20 cellular contexts compared by ENCODE assay signal in genomic region chr7:111820621-111821020, GRCh38.
DNase-seq lines count a peak whose midpoint lies in the region; ATAC-seq and TF ChIP-seq lines count a peak whose summit lies in the region.
"Had no signal": no experiment of that assay in that cellular context is flagged by ENCODE, and none has a peak within 500 bp of the region (broad histone marks: within the 10 kb centered on the region; RNA-seq: fewer than 3 reads in every experiment).

No MANE protein-coding gene starts in this region.

- no peaks in the 10 kb centered on the region for H3K79me1 ChIP-seq in IMR-90 (ENCODE audit: low read depth in 1 of 2, low read length in 2 of 2)

- H3K9me3 ChIP-seq in IMR-90 (ENCODE audit: control insufficient read depth, insufficient read depth, low read length) (no peaks in the 10 kb centered on the region), body of pancreas (no peaks in the 10 kb centered on the region)
- H3K9me3 ChIP-seq: BE2C; BLaER1 treated with 17β-estradiol and CSF1 and Interleukin-3, amounts not matched to agents 10 nM and 100 nM had no signal

- no peak overlapping the region for H3K9ac ChIP-seq in IMR-90 (ENCODE audit: low read depth, low read length)
- H3K9ac ChIP-seq: BLaER1 treated with 17β-estradiol and CSF1 and Interleukin-3, amounts not matched to agents 10 nM and 100 nM had no signal

- H3K4me1 ChIP-seq in IMR-90 (ENCODE audit: control insufficient read depth, insufficient read depth, low read length) (no peaks in the 10 kb centered on the region), body of pancreas (no peaks in the 10 kb centered on the region)
- H3K4me1 ChIP-seq: BE2C; BLaER1 treated with 17β-estradiol and CSF1 and Interleukin-3, amounts not matched to agents 10 nM and 100 nM had no signal

- H3K27ac ChIP-seq in IMR-90 (ENCODE audit: insufficient read depth, low read length) = no peak overlapping the region
- no peak overlapping the region for H3K27ac ChIP-seq in body of pancreas
- H3K27ac ChIP-seq: 22Rv1; BLaER1 treated with 17β-estradiol and CSF1 and Interleukin-3, amounts not matched to agents 10 nM and 100 nM had no signal

- peaks cover 3% of the 10 kb centered on the region; the same call in 1 of the 2 replicates for H3K36me3 ChIP-seq in IMR-90 (ENCODE audit: control insufficient read depth, insufficient read depth, low read length)
- no peaks in the 10 kb centered on the region for H3K36me3 ChIP-seq in body of pancreas (replicated peaks in 1 of 2; ENCODE audit: insufficient read depth in 1 of 2, low read depth in 2 of 2)
- H3K36me3 ChIP-seq: BE2C had no signal

- no peak for TF ChIP-seq RAD21 in IMR-90 (IDR thresholded peaks at IDR 0.05; ENCODE audit: low read length)

- no peak overlapping the region for H3K14ac ChIP-seq in IMR-90 (replicated peaks; ENCODE audit: low read depth, low read length)

- no peak overlapping the region for H2BK120ac ChIP-seq in IMR-90 (ENCODE audit: low read depth, low read length)

- no peak overlapping the region for H3K56ac ChIP-seq in IMR-90 (ENCODE audit: extremely low read depth, insufficient read depth, low read length)

- H3K4ac ChIP-seq in IMR-90 (ENCODE audit: low read depth, low read length) = no peak overlapping the region

- no peak overlapping the region for H2BK20ac ChIP-seq in IMR-90 (ENCODE audit: low read depth, low read length)

- H2AK9ac ChIP-seq in IMR-90 (replicated peaks; ENCODE audit: low read depth, low read length, poor library complexity) = no peak overlapping the region

- H2BK5ac ChIP-seq in IMR-90 (ENCODE audit: low read depth, low read length, poor library complexity, severe bottlenecking) = no peak overlapping the region

- H2AFZ ChIP-seq in IMR-90 (replicated peaks; ENCODE audit: low read length, poor library complexity) = no peak overlapping the region

- H4K5ac ChIP-seq in IMR-90 (ENCODE audit: low read depth, low read length) = no peak overlapping the region

- dilution Hi-C loops in IMR-90 (cut with HindIII; ENCODE audit: low sequenced_read_pairs, unreplicated experiment) = no loop called here

- intact Hi-C loops in IMR-90 (cut with micrococcal nuclease) (no loop called here), body of pancreas (cut with DNase I) (no loop called here)

- POLR2A ChIA-PET in IMR-90 (lab: Charles Lee; ENCODE audit: unreplicated experiment) = no interaction called here

- H2BK15ac ChIP-seq in IMR-90 (ENCODE audit: low read depth, low read length) = no peak overlapping the region

- no peaks in the 10 kb centered on the region for H3K9me1 ChIP-seq in IMR-90 (ENCODE audit: insufficient read depth, low read length)

- H4K8ac ChIP-seq in IMR-90 (ENCODE audit: low read depth in 2 of 2, low read length in 2 of 2) = no peak overlapping the region

- TF ChIP-seq POLR2A in IMR-90 (IDR thresholded peaks at IDR 0.05; ENCODE audit: low read depth, low read length) (no peak), body of pancreas (IDR thresholded peaks at IDR 0.05) (no peak)

- H3K4me3 ChIP-seq in IMR-90 (ENCODE audit: insufficient read depth, low read depth, low read length) (no peak overlapping the region), fibroblast of mammary gland (ENCODE audit: control insufficient read depth, low read depth, low read length) (no peak overlapping the region), foreskin fibroblast (ENCODE audit: low read depth in 1 of 2, low read length in 2 of 2) (no peak overlapping the region), body of pancreas (no peak overlapping the region)
- H3K4me3 ChIP-seq: BLaER1 treated with 17β-estradiol and CSF1 and Interleukin-3, amounts not matched to agents 10 nM and 100 nM had no signal

- no peak overlapping the region for H3K18ac ChIP-seq in IMR-90 (ENCODE audit: low read depth, low read length)

- CTCF ChIA-PET in IMR-90 (lab: Yijun Ruan, JAX) = no interaction called here

- no CpG with 5 or more reads among the region's 2 CpGs for WGBS in IMR-90 (ENCODE audit: extremely low coverage in 2 of 2, insufficient read length in 1 of 2), 2 experiments
- 91 to 93% methylated on average over 2 of the region's 2 CpGs for WGBS in body of pancreas, 2 donors

- H4K20me1 ChIP-seq in IMR-90 (ENCODE audit: insufficient read depth, low read length) = no peaks in the 10 kb centered on the region

- no peaks in the 10 kb centered on the region for H3K27me3 ChIP-seq in IMR-90 (ENCODE audit: control insufficient read depth, insufficient read depth, low read length)
- H3K27me3 ChIP-seq in body of pancreas = no peaks in the 10 kb centered on the region
- H3K27me3 ChIP-seq: BE2C; BLaER1 treated with 17β-estradiol and CSF1 and Interleukin-3, amounts not matched to agents 10 nM and 100 nM had no signal

- no peak overlapping the region for H4K91ac ChIP-seq in IMR-90 (ENCODE audit: insufficient read depth, low read depth, low read length)

- DNase-seq in AG20443 (ENCODE audit: low spot score) (peak; percentile 23), IMR-90 (peak; percentile 64), fibroblast of mammary gland (ENCODE audit: low read depth) (peak; percentile 48), foreskin fibroblast (peak; percentile 20 to 39), NCI-H128 (lab: John Stamatoyannopoulos, UW; ENCODE audit: unreplicated experiment) (no peak), body of pancreas (no peak), NCI-H774 (lab: John Stamatoyannopoulos, UW) (no peak)
- no peak for DNase-seq in stimulated activated CD4-positive, alpha-beta T cell treated with anti-CD3 and anti-CD28 coated beads, Interleukin-1b, Interleukin-23, amount 100 ng/mL, for 48 hours
- DNase-seq: AML-193; BE2C; CD4-positive, alpha-beta T cell; CD8-positive, alpha-beta memory T cell; DMS 273 treated with DMSO at 0.1 percent for 48 hours; DMS79; EL; GF-D8; H7; HCEC 1CT had no signal

- in situ Hi-C loops in IMR-90 (cut with MboI; ENCODE audit: low sequenced_read_pairs) = no loop called here

- H3K23ac ChIP-seq in IMR-90 (ENCODE audit: low read depth, low read length) = no peak overlapping the region

- H3K4me2 ChIP-seq in IMR-90 (ENCODE audit: low read depth, low read length) = no peak overlapping the region
- H3K4me2 ChIP-seq: BLaER1 treated with 17β-estradiol and CSF1 and Interleukin-3, amounts not matched to agents 10 nM and 100 nM had no signal

- H2AK5ac ChIP-seq in IMR-90 (ENCODE audit: low read depth, low read length) = no peak overlapping the region

- TF ChIP-seq CTCF in IMR-90 (conservative IDR thresholded peaks at IDR 0.05; ENCODE audit: low read depth, low read length) (no peak), fibroblast of mammary gland (conservative IDR thresholded peaks at IDR 0.05; ENCODE audit: control insufficient read depth, insufficient read depth, low read depth, low read length) (no peak), foreskin fibroblast (IDR thresholded peaks at IDR 0.05; ENCODE audit: low read depth, low read length) (no peak), body of pancreas (IDR thresholded peaks at IDR 0.05) (no peak)

- ATAC-seq in IMR-90 (ENCODE audit: low read depth) (no peak), body of pancreas (no peak)

- BruUV-seq in IMR-90 (replicated peaks; lab: Mats Ljungman, UMichigan) = no TSS peak

TF ChIP-seq in IMR-90, 13 proteins besides CTCF, POLR2A, EP300 and RAD21:
- TF ChIP-seq NFE2L2 (IDR thresholded peaks at IDR 0.05; ENCODE audit: low read depth, low read length) (no peak), CHD1 (IDR thresholded peaks at IDR 0.05; ENCODE audit: low read depth, low read length) (no peak), USF2 (IDR thresholded peaks at IDR 0.05; ENCODE audit: low read depth, low read length) (no peak), MAFK (IDR thresholded peaks at IDR 0.05; ENCODE audit: low read depth, low read length) (no peak), MXI1 (IDR thresholded peaks at IDR 0.05; ENCODE audit: borderline replicate concordance, low read depth, low read length) (no peak), SMC3 (IDR thresholded peaks at IDR 0.05; ENCODE audit: low read depth, low read length) (no peak), FOS (IDR thresholded peaks at IDR 0.05; ENCODE audit: low read depth, low read length) (no peak), RCOR1 (IDR thresholded peaks at IDR 0.05; ENCODE audit: insufficient replicate concordance, low read length) (no peak), BHLHE40 (IDR thresholded peaks at IDR 0.05; ENCODE audit: low read depth, low read length) (no peak), ELK1 (IDR thresholded peaks at IDR 0.05; ENCODE audit: borderline replicate concordance, low read depth, low read length) (no peak), RFX5 (IDR thresholded peaks at IDR 0.05; ENCODE audit: low read depth, low read length) (no peak), CEBPB (IDR thresholded peaks at IDR 0.05; ENCODE audit: low read depth, low read length) (no peak), MAZ (IDR thresholded peaks at IDR 0.05; ENCODE audit: borderline replicate concordance, low read depth, low read length) (no peak)

Comparison
In these comparisons a context has a peak if more than half of its experiments do, and no peak if none do; other contexts are left out.
1. DNase-seq: peak in AG20443 (single experiment), IMR-90 (single experiment), fibroblast of mammary gland (single experiment) and foreskin fibroblast (2 of 2); none in NCI-H128 (single experiment), body of pancreas (0 of 4), NCI-H774 (single experiment) and stimulated activated CD4-positive, alpha-beta T cell treated with anti-CD3 and anti-CD28 coated beads, Interleukin-1b, Interleukin-23, amount 100 ng/mL, for 48 hours (single experiment).